10 cellular contexts compared by ENCODE assay signal in the genomic region with DNA sequence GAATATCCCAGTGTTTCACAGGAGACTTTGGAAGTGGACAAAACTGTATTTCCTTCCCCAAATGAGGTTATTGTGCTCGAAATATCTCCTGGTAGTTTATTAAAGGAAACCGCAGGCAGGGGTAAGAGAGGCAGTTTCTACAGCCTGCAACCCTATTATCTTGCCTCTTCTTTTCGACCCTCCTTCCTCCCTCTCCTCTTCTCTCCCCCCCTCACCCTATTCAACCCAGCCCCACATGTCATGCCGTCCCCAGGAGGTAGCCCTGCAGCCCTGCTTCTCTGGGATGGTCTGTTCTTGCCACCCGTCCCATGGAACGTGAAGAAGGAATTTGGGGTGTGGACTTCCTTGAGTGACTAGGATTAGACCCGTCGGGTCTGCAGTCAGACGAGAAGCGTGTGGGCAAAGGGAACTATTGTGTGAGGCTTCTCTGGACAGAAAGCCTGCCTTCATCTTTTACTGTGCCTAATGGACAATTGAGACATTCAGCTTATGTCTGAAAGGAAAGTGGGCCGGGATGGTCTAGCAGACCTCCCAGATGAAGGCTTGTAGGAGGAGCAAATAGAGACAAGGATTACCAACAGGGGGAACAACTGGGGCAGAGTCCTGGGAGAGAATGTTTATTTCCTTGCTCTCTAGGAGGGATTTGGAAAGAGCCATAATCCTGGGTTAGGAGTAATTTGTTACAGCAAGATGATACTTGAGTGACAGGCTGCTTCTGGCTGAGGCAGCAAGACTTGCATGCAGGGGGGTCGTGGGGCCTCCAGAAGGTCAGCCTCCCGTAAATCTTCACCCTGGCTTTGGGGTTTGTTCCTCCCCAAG.
DNase-seq lines count a peak whose midpoint lies in the region; ATAC-seq and TF ChIP-seq lines count a peak whose summit lies in the region.
"Had no signal": no experiment of that assay in that cellular context is flagged by ENCODE, and none has a peak within 500 bp of the region (broad histone marks: within the 10 kb centered on the region; RNA-seq: fewer than 3 reads in every experiment).

No MANE protein-coding gene starts in this region.

- no peaks in the 10 kb centered on the region for H3K27me3 Mint-ChIP-seq in brain
- H3K27me3 Mint-ChIP-seq in activated CD4-positive, alpha-beta T cell treated with anti-CD3 and anti-CD28 coated beads for 36 hours = peaks cover 11% of the 10 kb centered on the region

- no peak for TF ChIP-seq CTCF in brain (conservative IDR thresholded peaks at IDR 0.05)
- no peak for TF ChIP-seq CTCF in hepatocyte (IDR thresholded peaks at IDR 0.05; ENCODE audit: poor library complexity)

- 19% methylated on average over 13 of the region's 13 CpGs for WGBS in hepatocyte (ENCODE audit: low lambda C conversion rate, missing lambda C conversion rate)

- H3K4me3 Mint-ChIP-seq in brain = peak overlapping the region in 4 of 5 experiments; percentile 43 to 72 (median 65)
- no peak overlapping the region for H3K4me3 Mint-ChIP-seq in activated CD4-positive, alpha-beta T cell treated with anti-CD3 and anti-CD28 coated beads for 36 hours

- H3K4me1 ChIP-seq in hepatocyte (ENCODE audit: insufficient read depth) = peaks cover 30% of the 10 kb centered on the region

- no peak for ATAC-seq in GM21619 (IDR thresholded peaks at IDR 0.05; ENCODE audit: unreplicated experiment)
- ATAC-seq in HG03354 (IDR thresholded peaks at IDR 0.05; ENCODE audit: poor library complexity, severe bottlenecking, unreplicated experiment) = no peak
- ATAC-seq in activated CD4-positive, alpha-beta T cell treated with anti-CD3 and anti-CD28 coated beads for 36 hours = no peak

- POLR2A ChIA-PET in activated CD4-positive, alpha-beta T cell treated with anti-CD3 and anti-CD28 coated beads for 36 hours (lab: Charles Lee) = no interaction called here

- H2AFZ ChIP-seq in hepatocyte = no peak overlapping the region

- CTCF ChIA-PET in activated CD4-positive, alpha-beta T cell treated with anti-CD3 and anti-CD28 coated beads for 36 hours (lab: Charles Lee) = no interaction called here

- no peaks in the 10 kb centered on the region for H3K36me3 Mint-ChIP-seq in brain
- no peaks in the 10 kb centered on the region for H3K36me3 Mint-ChIP-seq in activated CD4-positive, alpha-beta T cell treated with anti-CD3 and anti-CD28 coated beads for 36 hours (ENCODE audit: low read depth)

- H4K20me1 ChIP-seq in hepatocyte (ENCODE audit: insufficient read depth, poor library complexity, severe bottlenecking) = peaks cover 81% of the 10 kb centered on the region

- peak; percentile 30 for DNase-seq in HT-29 (ENCODE audit: low spot score)
- DNase-seq in hepatocyte (ENCODE audit: low spot score) = no peak
- no peak for DNase-seq in NCI-H2196 (lab: John Stamatoyannopoulos, UW; ENCODE audit: unreplicated experiment)
- DNase-seq in activated CD4-positive, alpha-beta T cell treated with anti-CD3 and anti-CD28 coated beads for 36 hours = no peak
- DNase-seq: activated T-cell treated with anti-CD3 and anti-CD28 coated beads, Interleukin-2, amount 50 U/mL, for 48 hours; RPMI8226 had no signal

- peak overlapping the region; percentile 51 for H3K4me2 ChIP-seq in hepatocyte

- H3K9me2 ChIP-seq in hepatocyte (replicated peaks; ENCODE audit: insufficient read depth) = no peaks in the 10 kb centered on the region

- peak overlapping the region in 3 of 5 experiments; percentile 32 to 78 (median 65) for H3K27ac Mint-ChIP-seq in brain
- no peak overlapping the region for H3K27ac Mint-ChIP-seq in activated CD4-positive, alpha-beta T cell treated with anti-CD3 and anti-CD28 coated beads for 36 hours

- intact Hi-C loops in activated CD4-positive, alpha-beta T cell treated with anti-CD3 and anti-CD28 coated beads for 36 hours (cut with DNase I, micrococcal nuclease) = no loop called here

- no peaks in the 10 kb centered on the region for H3K36me3 ChIP-seq in hepatocyte (replicated peaks; ENCODE audit: insufficient read depth, low read depth)

- H3K9me3 ChIP-seq in hepatocyte (ENCODE audit: low read depth) = no peaks in the 10 kb centered on the region

- H3K9me3 Mint-ChIP-seq in brain = no peaks in the 10 kb centered on the region
- no peaks in the 10 kb centered on the region for H3K9me3 Mint-ChIP-seq in activated CD4-positive, alpha-beta T cell treated with anti-CD3 and anti-CD28 coated beads for 36 hours (ENCODE audit: low read depth)

- H3K27ac ChIP-seq in hepatocyte (peak overlapping the region; percentile 50), skin epidermis (peak overlapping the region in 11 of 21 experiments; percentile 1 to 71 (median 43))

- peaks cover 45% of the 10 kb centered on the region for H3K4me1 Mint-ChIP-seq in brain
- H3K4me1 Mint-ChIP-seq in activated CD4-positive, alpha-beta T cell treated with anti-CD3 and anti-CD28 coated beads for 36 hours = no peaks in the 10 kb centered on the region

- H3K4me3 ChIP-seq in hepatocyte = no peak overlapping the region
- H3K4me3 ChIP-seq in skin epidermis = no peak overlapping the region

- no peaks in the 10 kb centered on the region for H3K27me3 ChIP-seq in hepatocyte

- H3K79me2 ChIP-seq in hepatocyte = peaks cover 100% of the 10 kb centered on the region
